Comparison of ENCODE assay signal across 21 cellular contexts in the genomic region with DNA sequence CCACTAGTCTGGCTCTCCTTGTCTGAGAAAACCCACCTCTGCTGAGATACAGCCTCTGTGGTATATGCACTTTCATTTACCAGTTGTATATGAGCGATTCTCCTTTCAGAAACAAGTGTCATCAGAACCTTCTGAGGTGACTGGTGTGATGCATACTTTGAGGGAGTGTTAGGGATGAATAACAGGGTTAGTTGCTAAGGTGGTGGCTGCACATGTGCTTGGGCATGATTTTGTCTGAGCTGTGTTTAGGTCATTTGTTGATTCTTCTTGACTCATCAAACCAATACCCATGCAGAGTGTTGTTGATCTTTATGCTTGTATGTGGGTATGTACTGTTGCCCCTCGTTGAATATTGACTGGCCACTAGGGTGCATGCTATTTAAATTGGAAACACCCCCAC. TPM values are rescaled to one million over a fixed set of nuclear protein-coding genes. Genes with fewer than 3 reads are reported as not detected.
DNase-seq lines count a peak whose midpoint lies in the region; ATAC-seq, FAIRE-seq and TF ChIP-seq lines count a peak whose summit lies in the region.
"Had no signal": no experiment of that assay in that cellular context is flagged by ENCODE, and none has a peak within 500 bp of the region (broad histone marks: within the 10 kb centered on the region; RNA-seq: fewer than 3 reads in every experiment).

No MANE protein-coding gene starts in this region.

- no peak overlapping the region for H3K4me2 ChIP-seq in HepG2 (ENCODE audit: low read depth, low read length)

- H3K27ac Mint-ChIP-seq in stimulated activated naive CD8-positive, alpha-beta T cell treated with anti-CD3 and anti-CD28 coated beads, Interleukin-15, amount 100 ng/mL, for 72 hours, result no peak overlapping the region
- H3K27ac Mint-ChIP-seq: activated naive CD8-positive, alpha-beta T cell; natural killer cell treated with Interleukin-12 subunit alpha and Interleukin-12 subunit beta and Interleukin-15 and Interleukin-18, amount 100 ng/mL, for 72 hours; T-helper 2 cell treated with Interferon-gamma antibody and Interleukin-4, amounts not matched to agents 5 μg/mL and 100 μg/mL, for 36 hours had no signal

- peaks cover 6% of the 10 kb centered on the region for H3K4me1 Mint-ChIP-seq in stimulated activated naive CD8-positive, alpha-beta T cell treated with anti-CD3 and anti-CD28 coated beads, Interleukin-15, amount 100 ng/mL, for 72 hours

- POLR2A ChIA-PET in HepG2 (lab: Yijun Ruan, JAX), result no interaction called here

- TF ChIP-seq CTCF in HepG2 (CRISPR knock-in tag; IDR thresholded peaks at IDR 0.05), result no peak
- TF ChIP-seq CTCF in right lobe of liver (IDR thresholded peaks at IDR 0.05), result no peak

- DNase-seq in HepG2 (ENCODE audit: low spot score) (no peak), right lobe of liver (no peak), M059J (ENCODE audit: low read depth) (peak; percentile 12), epithelial cell of prostate (ENCODE audit: low read depth, low spot score) (peak; percentile 93), C1 segment of cervical spinal cord (lab: John Stamatoyannopoulos, UW) (no peak), ureter (ENCODE audit: low spot score) (no peak), HK-2 (ENCODE audit: unreplicated experiment) (no peak)
- DNase-seq in stimulated activated naive CD8-positive, alpha-beta T cell treated with anti-CD3 and anti-CD28 coated beads, Interleukin-15, amount 100 ng/mL, for 72 hours, result no peak
- DNase-seq: H7; hypothalamus; KBM-7; left cardiac atrium; NCI-H1092 treated with DMSO at 0.1 percent for 48 hours; NCI-H524 treated with DMSO at 0.1 percent for 48 hours; stimulated activated CD4-positive, alpha-beta T cell treated with anti-CD3 and anti-CD28 coated beads, Interleukin-4, amount 100 ng/mL, for 1 hour had no signal

- H3K9me3 Mint-ChIP-seq in stimulated activated naive CD8-positive, alpha-beta T cell treated with anti-CD3 and anti-CD28 coated beads, Interleukin-15, amount 100 ng/mL, for 72 hours, result peaks cover 0 to 4% of the 10 kb centered on the region in 2 donors
- H3K9me3 Mint-ChIP-seq: natural killer cell treated with Interleukin-12 subunit alpha and Interleukin-12 subunit beta and Interleukin-15 and Interleukin-18, amount 100 ng/mL, for 72 hours; T-helper 2 cell treated with Interferon-gamma antibody and Interleukin-4, amounts not matched to agents 5 μg/mL and 100 μg/mL, for 36 hours had no signal

- FAIRE-seq in HepG2 (lab: Jason Lieb, UNC), result no peak

- CTCF ChIA-PET in HepG2 (lab: Yijun Ruan, JAX; ENCODE audit: low intra/inter-chr PET ratio, low total read pairs), result no interaction called here

- peaks cover 2 to 8% of the 10 kb centered on the region in 2 experiments; a peak in 4 of 5 replicates for H3K36me3 ChIP-seq in HepG2 (replicated peaks in 1 of 2; ENCODE audit: control insufficient read depth in 1 of 2, insufficient read depth in 2 of 2, low read length in 2 of 2)
- no peaks in the 10 kb centered on the region for H3K36me3 ChIP-seq in right lobe of liver
- H3K36me3 ChIP-seq: cardiac muscle cell, SJSA1 had no signal

- in situ Hi-C loops in HepG2 (cut with HindIII; ENCODE audit: extremely low pct_ligation_motif_present, low pct_unique_long_range_greater_than_20kb), result no loop called here

- no peak for TF ChIP-seq RAD21 in HepG2 (CRISPR knock-in tag; IDR thresholded peaks at IDR 0.05)

- WGBS in HepG2 (ENCODE audit: low lambda C conversion rate), result 60% methylated on average over 2 of the region's 2 CpGs
- 67% methylated on average over 1 of the region's 2 CpGs for WGBS in right lobe of liver (ENCODE audit: insufficient coverage, low coverage, low lambda C conversion rate, missing lambda C conversion rate)

- intact Hi-C loops in HepG2 (cut with micrococcal nuclease; ENCODE audit: unreplicated experiment) (no loop called here), right lobe of liver (cut with DNase I) (no loop called here)

- no peak overlapping the region for H3K4me3 Mint-ChIP-seq in stimulated activated naive CD8-positive, alpha-beta T cell treated with anti-CD3 and anti-CD28 coated beads, Interleukin-15, amount 100 ng/mL, for 72 hours
- H3K4me3 Mint-ChIP-seq: activated naive CD8-positive, alpha-beta T cell; natural killer cell treated with Interleukin-12 subunit alpha and Interleukin-12 subunit beta and Interleukin-15 and Interleukin-18, amount 100 ng/mL, for 72 hours; T-helper 2 cell treated with Interferon-gamma antibody and Interleukin-4, amounts not matched to agents 5 μg/mL and 100 μg/mL, for 36 hours had no signal

- H3K27me3 Mint-ChIP-seq in stimulated activated naive CD8-positive, alpha-beta T cell treated with anti-CD3 and anti-CD28 coated beads, Interleukin-15, amount 100 ng/mL, for 72 hours, result no peaks in the 10 kb centered on the region
- H3K27me3 Mint-ChIP-seq: activated naive CD8-positive, alpha-beta T cell; natural killer cell treated with Interleukin-12 subunit alpha and Interleukin-12 subunit beta and Interleukin-15 and Interleukin-18, amount 100 ng/mL, for 72 hours had no signal

- H3K4me1 ChIP-seq in HepG2 (ENCODE audit: insufficient read depth, low read length), result no peaks in the 10 kb centered on the region
- no peaks in the 10 kb centered on the region for H3K4me1 ChIP-seq in right lobe of liver
- H3K4me1 ChIP-seq: SJSA1 had no signal

- TF ChIP-seq POLR2A in HepG2 (IDR thresholded peaks at IDR 0.05; ENCODE audit: insufficient read depth in 1 of 2, low read depth in 2 of 2, low read length in 2 of 2) (no peak), right lobe of liver (IDR thresholded peaks at IDR 0.05) (no peak)

- H3K4me3 ChIP-seq in HepG2 (replicated peaks in 1 of 3; ENCODE audit: insufficient read depth in 1 of 3, low read depth in 2 of 3, low read length in 3 of 3) (no peak overlapping the region), right lobe of liver (no peak overlapping the region)
- H3K4me3 ChIP-seq: cardiac muscle cell, SJSA1 had no signal

- H3K27me3 ChIP-seq in HepG2 (ENCODE audit: control insufficient read depth in 1 of 2, insufficient read depth in 2 of 2, low read length in 2 of 2) (no peaks in the 10 kb centered on the region), right lobe of liver (no peaks in the 10 kb centered on the region)
- H3K27me3 ChIP-seq: cardiac muscle cell, SJSA1 had no signal

- H3K9me3 ChIP-seq in HepG2 (ENCODE audit: low read length) (no peaks in the 10 kb centered on the region), right lobe of liver (no peaks in the 10 kb centered on the region)
- H3K9me3 ChIP-seq: SJSA1 had no signal

- no TSS peak for BruUV-seq in HepG2 (replicated peaks; lab: Mats Ljungman, UMichigan)

- peak; percentile 74 for ATAC-seq in HepG2
- ATAC-seq in right lobe of liver, result no peak
- peak; percentile 66 for ATAC-seq in stimulated activated naive CD8-positive, alpha-beta T cell treated with anti-CD3 and anti-CD28 coated beads, Interleukin-15, amount 100 ng/mL, for 72 hours
- ATAC-seq: left cardiac atrium had no signal

- no peak for TF ChIP-seq EP300 in HepG2 (IDR thresholded peaks at IDR 0.05; ENCODE audit: low read depth in 2 of 2, low read length in 2 of 2)
- no peak for TF ChIP-seq EP300 in HepG2 (CRISPR knock-in tag; IDR thresholded peaks at IDR 0.05; ENCODE audit: borderline replicate concordance)

- H2AFZ ChIP-seq in HepG2 (ENCODE audit: low read length), result no peak overlapping the region

- no peak overlapping the region for H3K27ac ChIP-seq in HepG2 (ENCODE audit: extremely low read length, insufficient read depth, low read length)
- H3K27ac ChIP-seq in right lobe of liver, result no peak overlapping the region
- peak overlapping the region; percentile 59 for H3K27ac ChIP-seq in epithelial cell of prostate
- H3K27ac ChIP-seq: cardiac muscle cell, HL-60, SJSA1 had no signal

- H3K9ac ChIP-seq in HepG2 (ENCODE audit: insufficient read depth, low read depth, low read length), result no peak overlapping the region

- H4K20me1 ChIP-seq in HepG2 (ENCODE audit: insufficient read depth, low read length), result no peaks in the 10 kb centered on the region

- no peaks in the 10 kb centered on the region for H3K79me2 ChIP-seq in HepG2 (ENCODE audit: insufficient read depth, low read length)

RNA-seq across cellular contexts. Expression of a gene that starts 25.7 kb away (rescaled TPM):
- total RNA-seq in HepG2 (2016; rRNA removed; fragmentation: Illumina TruSeq; extraction: Trizol), result 79.3 and 85.5 TPM in 2 replicates
- total RNA-seq in HepG2 (2016; cell fraction: cytosol; rRNA removed; fragmentation: Illumina TruSeq; extraction: Trizol; ENCODE audit: low read depth), result 32.5 and 39.7 TPM in 2 replicates
- total RNA-seq in HepG2 (2016; cell fraction: insoluble cytoplasmic fraction; rRNA removed; fragmentation: Illumina TruSeq; extraction: Trizol), result 79.1 and 90.5 TPM in 2 replicates
- total RNA-seq in HepG2 (2016; cell fraction: membrane; rRNA removed; fragmentation: Illumina TruSeq; extraction: Trizol), result 57.0 and 57.7 TPM in 2 replicates
- total RNA-seq in HepG2 (2016; cell fraction: nucleus; rRNA removed; fragmentation: Illumina TruSeq; extraction: Trizol), result 31.8 and 34.6 TPM in 2 replicates
- 41.2 and 46.7 TPM in 2 replicates for polyA plus RNA-seq in HepG2 (2011; rRNA removed)
- 54.0 and 65.1 TPM in 2 replicates for polyA plus RNA-seq in HepG2 (2011; cell fraction: cytosol; rRNA removed)
- polyA plus RNA-seq in HepG2 (2011; cell fraction: nucleus; rRNA removed), result 14.9 and 18.0 TPM in 2 replicates
- polyA plus RNA-seq in HepG2 (2012), result 53.5 and 54.2 TPM in 2 replicates
- 33.0 and 38.8 TPM in 2 replicates for polyA plus RNA-seq in HepG2 (2016; cell fraction: cytosol; fragmentation: Illumina TruSeq; extraction: Trizol; ENCODE audit: low read depth)
- 86.1 and 90.8 TPM in 2 replicates for polyA plus RNA-seq in HepG2 (2016; cell fraction: insoluble cytoplasmic fraction; fragmentation: Illumina TruSeq; extraction: Trizol; ENCODE audit: low read depth)
- 45.1 and 47.9 TPM in 2 replicates for polyA plus RNA-seq in HepG2 (2016; cell fraction: membrane; fragmentation: Illumina TruSeq; extraction: Trizol; ENCODE audit: low read depth)
- polyA plus RNA-seq in HepG2 (2016; cell fraction: nucleus; fragmentation: Illumina TruSeq; extraction: Trizol; ENCODE audit: insufficient read depth, low read depth), result 44.5 and 45.0 TPM in 2 replicates
- 16.2 and 39.8 TPM in 2 replicates for polyA minus RNA-seq in HepG2 (2011; rRNA and poly(A)+ RNA removed; ENCODE audit: low replicate concordance)
- polyA minus RNA-seq in HepG2 (2011; cell fraction: cytosol; rRNA and poly(A)+ RNA removed), result 17.5 and 23.0 TPM in 2 replicates
- 14.2 and 23.4 TPM in 2 replicates for polyA minus RNA-seq in HepG2 (2011; cell fraction: nucleus; rRNA and poly(A)+ RNA removed)
- 10 to 100 TPM in 2 of 6 experiments, 1 to 10 TPM in 4; 5.4 to 21.2 (median 7.5) TPM for total RNA-seq in right lobe of liver
- 94.2 and 102 TPM in 2 replicates for total RNA-seq in M059J (2014; rRNA removed; shearing (Covaris generic))
- 30.6 TPM for total RNA-seq in ureter

RNA-seq across cellular contexts. Expression of a gene that starts 46.3 kb away (rescaled TPM):
- total RNA-seq in HepG2 (2016; rRNA removed; fragmentation: Illumina TruSeq; extraction: Trizol) (185 and 214 TPM in 2 replicates), right lobe of liver (100 to 1,000 TPM in 1 of 6 experiments, 10 to 100 TPM in 5; 38.5 to 104 (median 42.4) TPM), ureter (59.4 TPM)
- 182 and 191 TPM in 2 replicates for total RNA-seq in HepG2 (2016; cell fraction: cytosol; rRNA removed; fragmentation: Illumina TruSeq; extraction: Trizol; ENCODE audit: low read depth)
- total RNA-seq in HepG2 (2016; cell fraction: insoluble cytoplasmic fraction; rRNA removed; fragmentation: Illumina TruSeq; extraction: Trizol), result 202 and 206 TPM in 2 replicates
- total RNA-seq in HepG2 (2016; cell fraction: membrane; rRNA removed; fragmentation: Illumina TruSeq; extraction: Trizol), result 172 TPM in 2 replicates
- 102 and 120 TPM in 2 replicates for total RNA-seq in HepG2 (2016; cell fraction: nucleus; rRNA removed; fragmentation: Illumina TruSeq; extraction: Trizol)
- 249 and 262 TPM in 2 replicates for polyA plus RNA-seq in HepG2 (2011; rRNA removed)
- polyA plus RNA-seq in HepG2 (2011; cell fraction: cytosol; rRNA removed), result 163 and 204 TPM in 2 replicates
- 37.8 and 51.6 TPM in 2 replicates for polyA plus RNA-seq in HepG2 (2011; cell fraction: nucleus; rRNA removed)
- polyA plus RNA-seq in HepG2 (2012), result 185 and 197 TPM in 2 replicates
- 119 TPM in 2 replicates for polyA plus RNA-seq in HepG2 (2016; cell fraction: cytosol; fragmentation: Illumina TruSeq; extraction: Trizol; ENCODE audit: low read depth)
- 187 and 197 TPM in 2 replicates for polyA plus RNA-seq in HepG2 (2016; cell fraction: insoluble cytoplasmic fraction; fragmentation: Illumina TruSeq; extraction: Trizol; ENCODE audit: low read depth)
- 147 and 151 TPM in 2 replicates for polyA plus RNA-seq in HepG2 (2016; cell fraction: membrane; fragmentation: Illumina TruSeq; extraction: Trizol; ENCODE audit: low read depth)
- 183 and 224 TPM in 2 replicates for polyA plus RNA-seq in HepG2 (2016; cell fraction: nucleus; fragmentation: Illumina TruSeq; extraction: Trizol; ENCODE audit: insufficient read depth, low read depth)
- 97.4 and 273 TPM in 2 replicates for polyA minus RNA-seq in HepG2 (2011; rRNA and poly(A)+ RNA removed; ENCODE audit: low replicate concordance)
- 58.6 and 63.2 TPM in 2 replicates for polyA minus RNA-seq in HepG2 (2011; cell fraction: cytosol; rRNA and poly(A)+ RNA removed)
- 53.3 and 62.5 TPM in 2 replicates for polyA minus RNA-seq in HepG2 (2011; cell fraction: nucleus; rRNA and poly(A)+ RNA removed)
- total RNA-seq in M059J (2014; rRNA removed; shearing (Covaris generic)), result 222 and 278 TPM in 2 replicates

Comparison
In these comparisons a context has a peak if more than half of its experiments do, and no peak if none do; other contexts are left out.
1. ATAC-seq: peak in HepG2 (single experiment) and stimulated activated naive CD8-positive, alpha-beta T cell treated with anti-CD3 and anti-CD28 coated beads, Interleukin-15, amount 100 ng/mL, for 72 hours (single experiment); none in right lobe of liver (0 of 4).
2. DNase-seq: peak in M059J (single experiment) and epithelial cell of prostate (single experiment); none in HepG2 (single experiment), right lobe of liver (0 of 3), stimulated activated naive CD8-positive, alpha-beta T cell treated with anti-CD3 and anti-CD28 coated beads, Interleukin-15, amount 100 ng/mL, for 72 hours (0 of 2), C1 segment of cervical spinal cord (0 of 14), ureter (single experiment) and HK-2 (single experiment).